In genomic region chr20:36435799-36436541, GRCh38 we compare ENCODE assay signal across 8 cellular contexts.
A peak's percentile ranks its signal among the peaks of the same experiment; 100 is the strongest.
DNase-seq lines count a peak whose midpoint lies in the region; ATAC-seq, FAIRE-seq and TF ChIP-seq lines count a peak whose summit lies in the region.

No MANE protein-coding gene starts in this region.

- no peaks in the 10 kb centered on the region; the same call in 1 of the 2 replicates for H3K27me3 ChIP-seq in H9 (ENCODE audit: insufficient read depth, low read length)
- no peaks in the 10 kb centered on the region for H3K27me3 ChIP-seq in pancreas
- no peaks in the 10 kb centered on the region for H3K27me3 ChIP-seq in thyroid gland

- H2BK5ac ChIP-seq in H9 (ENCODE audit: insufficient read length, low read length), result no peak overlapping the region

- H4K5ac ChIP-seq in H9 (ENCODE audit: insufficient read length, low read depth, low read length), result no peak overlapping the region

- peak overlapping the region in 1 of 2 experiments; percentile 17; a peak in 1 of 5 replicates for H3K4me3 Mint-ChIP-seq in H9

- peaks cover 3 to 9% of the 10 kb centered on the region in 2 experiments; a peak in 3 of 4 replicates for H3K4me1 Mint-ChIP-seq in H9

- H3K79me1 ChIP-seq in H9 (ENCODE audit: insufficient read depth, low read depth, low read length, poor library complexity, severe bottlenecking), result no peaks in the 10 kb centered on the region

- no peaks in the 10 kb centered on the region; a peak in 1 of 7 replicates for H3K36me3 Mint-ChIP-seq in H9 (ENCODE audit: insufficient read depth in 1 of 3, low read depth in 3 of 3)

- H3K23me2 ChIP-seq in H9 (ENCODE audit: insufficient read length, low read depth, low read length, poor library complexity, severe bottlenecking), result no peaks in the 10 kb centered on the region

- H3K27ac Mint-ChIP-seq in H9, result no peak overlapping the region

- H3K9me3 ChIP-seq in H9 (ENCODE audit: control insufficient read depth, low read depth, low read length) (no peaks in the 10 kb centered on the region), pancreas (no peaks in the 10 kb centered on the region), thyroid gland (no peaks in the 10 kb centered on the region)

- TF ChIP-seq POLR2A in thyroid gland (IDR thresholded peaks at IDR 0.05), result no peak

- H3K9me3 Mint-ChIP-seq in H9, result no peaks in the 10 kb centered on the region; a peak in 1 of 5 replicates

- no peak overlapping the region for H3K4ac ChIP-seq in H9 (ENCODE audit: low read depth, low read length)

- no peaks in the 10 kb centered on the region for H3K36me3 ChIP-seq in pancreas
- no peaks in the 10 kb centered on the region for H3K36me3 ChIP-seq in thyroid gland

- peak; percentile 89 to 96 (median 92) for ATAC-seq in pancreas
- no peak for ATAC-seq in GM21717 (IDR thresholded peaks at IDR 0.05; ENCODE audit: unreplicated experiment)
- no peak for ATAC-seq in HG02588 (IDR thresholded peaks at IDR 0.05; ENCODE audit: unreplicated experiment)

- H3K9ac ChIP-seq in H9 (ENCODE audit: extremely low read depth, insufficient read length, low read length), result no peak overlapping the region

- no peak overlapping the region for H2BK15ac ChIP-seq in H9 (ENCODE audit: low read depth, low read length)

- no peak for FAIRE-seq in pancreas (lab: Jason Lieb, UNC)

- no peak overlapping the region for H3K18ac ChIP-seq in H9 (ENCODE audit: insufficient read length, low read depth, low read length)

- H2AK5ac ChIP-seq in H9 (ENCODE audit: insufficient read length, low read length), result no peak overlapping the region

- H3K4me1 ChIP-seq in H9 (ENCODE audit: insufficient read depth, low read length) (no peaks in the 10 kb centered on the region), pancreas (no peaks in the 10 kb centered on the region), thyroid gland (peaks cover 0 to 5% of the 10 kb centered on the region in 2 donors)

- no peak overlapping the region for H4K91ac ChIP-seq in H9 (ENCODE audit: insufficient read length, low read depth, low read length)

- no peak overlapping the region for H3K23ac ChIP-seq in H9 (ENCODE audit: insufficient read length, low read depth, low read length)

- no peak overlapping the region for H3K27ac ChIP-seq in H9 (ENCODE audit: insufficient read length, low read depth, low read length)
- no peak overlapping the region for H3K27ac ChIP-seq in pancreas
- H3K27ac ChIP-seq in thyroid gland, result no peak overlapping the region

- H2BK120ac ChIP-seq in H9 (ENCODE audit: low read depth, low read length, poor library complexity, severe bottlenecking), result no peak overlapping the region

- no peak overlapping the region; the same call in 1 of the 2 replicates for H3K14ac ChIP-seq in H9 (ENCODE audit: insufficient read depth, low read length)

- H2AFZ ChIP-seq in H9 (ENCODE audit: low read length), result no peak overlapping the region

- no peak overlapping the region for H4K8ac ChIP-seq in H9 (replicated peaks; ENCODE audit: insufficient read length, low read depth, low read length)

- peak overlapping the region in 3 of 4 donors; percentile 26 to 49 (median 37) for H3K4me3 ChIP-seq in pancreas
- peak overlapping the region in 1 of 3 donors; percentile 5 for H3K4me3 ChIP-seq in thyroid gland (replicated peaks in 1 of 3)

- intact Hi-C loops in pancreas (cut with DNase I), result loop anchor here in 1 of 3 donors (5.0 kb wide), 1 partner anchor 229 kb away; no protein-coding TSS in a partner anchor
- intact Hi-C loops in thyroid gland (cut with DNase I), result no loop called here

- no peak overlapping the region for H3K56ac ChIP-seq in H9 (ENCODE audit: insufficient read length, low read depth, low read length)

- H2BK12ac ChIP-seq in H9 (ENCODE audit: insufficient read length, low read depth, low read length), result no peak overlapping the region

- H3T11ph ChIP-seq in H9 (ENCODE audit: low read length), result no peak overlapping the region

- peaks cover 24% of the 10 kb centered on the region for H3K27me3 Mint-ChIP-seq in H9 (ENCODE audit: low read depth)

- peak; percentile 96 for DNase-seq in H9
- peak; percentile 81 for DNase-seq in RPMI8226
- DNase-seq in activated gamma-delta T cell treated with Interleukin-2 at 50 U/mL for 16 hours, result peak; percentile 81
- DNase-seq in globus pallidus (ENCODE audit: low spot score), result peak; percentile 24
- DNase-seq in pancreas, result peak; percentile 78 to 93 (median 90)
- peak; percentile 60 to 73 for DNase-seq in thyroid gland

- no CpG with 5 or more reads among the region's 52 CpGs for WGBS in H9 (ENCODE audit: extremely low coverage, insufficient read length, low lambda C conversion rate)
- WGBS in pancreas, 2 donors, result 14 to 18% methylated on average over 52 of the region's 52 CpGs
- 26 to 51% methylated on average over 8 to 25 of the region's 52 CpGs for WGBS in thyroid gland, 2 donors

- TF ChIP-seq CTCF in H9 (conservative IDR thresholded peaks at IDR 0.05) (no peak; the same call in 2 of the 3 replicates), pancreas (IDR thresholded peaks at IDR 0.05) (no peak), thyroid gland (IDR thresholded peaks at IDR 0.05) (no peak)

- H2BK20ac ChIP-seq in H9 (ENCODE audit: low read depth, low read length, poor library complexity, severe bottlenecking), result no peak overlapping the region

- H3K4me2 ChIP-seq in H9 (ENCODE audit: insufficient read depth, insufficient read length, low read length), result no peak overlapping the region

- no peaks in the 10 kb centered on the region for H4K20me1 ChIP-seq in H9 (ENCODE audit: control insufficient read depth, insufficient read depth, insufficient read length)

- no peaks in the 10 kb centered on the region for H3K79me2 ChIP-seq in H9 (ENCODE audit: insufficient read depth, low read length)

Comparison
In these comparisons a context has a peak if more than half of its experiments do, and no peak if none do; other contexts are left out.
1. DNase-seq: peak in every context shown above with its lines; median percentile 96 in H9; 90 in pancreas; 81 in RPMI8226; 81 in activated gamma-delta T cell treated with Interleukin-2 at 50 U/mL for 16 hours; 66 in thyroid gland; 24 in globus pallidus.
2. ATAC-seq: peak in pancreas (4 of 4); none in GM21717 (single experiment) and HG02588 (single experiment).